Comparison of ENCODE assay signal across 28 cellular contexts in genomic region chr14:28243600-28243999, GRCh38.
DNase-seq lines count a peak whose midpoint lies in the region; ATAC-seq, FAIRE-seq and TF ChIP-seq lines count a peak whose summit lies in the region.
"Had no signal": no experiment of that assay in that cellular context is flagged by ENCODE, and none has a peak within 500 bp of the region (broad histone marks: within the 10 kb centered on the region; RNA-seq: fewer than 3 reads in every experiment).

No MANE protein-coding gene starts in this region.

- H3K27ac ChIP-seq in astrocyte (ENCODE audit: low read depth, low read length) = no peak overlapping the region
- H3K27ac ChIP-seq: brain microvascular endothelial cell, lower lobe of right lung, parathyroid adenoma, thyroid gland had no signal

- no peak overlapping the region for H2AFZ ChIP-seq in astrocyte (ENCODE audit: low read depth, low read length)
- H2AFZ ChIP-seq: parathyroid adenoma had no signal

- H3K79me2 ChIP-seq in astrocyte (ENCODE audit: insufficient read depth, low read length) = no peaks in the 10 kb centered on the region
- H3K79me2 ChIP-seq: parathyroid adenoma had no signal

- no peaks in the 10 kb centered on the region for H3K4me1 Mint-ChIP-seq in astrocyte (ENCODE audit: low read depth, unreplicated experiment)
- H3K4me1 Mint-ChIP-seq: activated B cell treated with CpG ODN at 0.5 μM for 24 hours; activated naive CD4-positive, alpha-beta T cell treated with anti-CD3 and anti-CD28 coated beads, Interleukin-2, amount 10 ng/mL, durations not matched to agents 7 days and 5 days; CD14-positive monocyte had no signal

- no peaks in the 10 kb centered on the region for H3K27me3 Mint-ChIP-seq in astrocyte (ENCODE audit: low read depth, unreplicated experiment)
- H3K27me3 Mint-ChIP-seq: activated B cell treated with CpG ODN at 0.5 μM for 24 hours; activated naive CD4-positive, alpha-beta T cell treated with anti-CD3 and anti-CD28 coated beads, Interleukin-2, amount 10 ng/mL, durations not matched to agents 7 days and 5 days had no signal

- H3K4me2 ChIP-seq in astrocyte (ENCODE audit: low read length) = no peak overlapping the region

- no peak overlapping the region for H3K27ac Mint-ChIP-seq in astrocyte (ENCODE audit: unreplicated experiment)
- H3K27ac Mint-ChIP-seq: activated B cell treated with CpG ODN at 0.5 μM for 24 hours; activated CD8-positive, alpha-beta T cell treated with anti-CD3 and anti-CD28 coated beads, Interleukin-2, amount 10 ng/mL, durations not matched to agents 7 days and 5 days; activated naive CD4-positive, alpha-beta T cell treated with anti-CD3 and anti-CD28 coated beads, Interleukin-2, amount 10 ng/mL, durations not matched to agents 7 days and 5 days; CD14-positive monocyte; T-helper 1 cell treated with Interleukin-12 subunit alpha and Interleukin-12 subunit beta and Interleukin-4 antibody, amounts not matched to agents 30 μg/mL and 1 μg/mL, for 36 hours had no signal

- no peak overlapping the region for H3K4me3 ChIP-seq in astrocyte (ENCODE audit: insufficient read depth, low read depth, low read length)
- H3K4me3 ChIP-seq: lower lobe of right lung, thyroid gland had no signal

- no peak for ATAC-seq in GM21526 (IDR thresholded peaks at IDR 0.05; ENCODE audit: low FRiP score, unreplicated experiment)
- no peak for ATAC-seq in HG03571 (IDR thresholded peaks at IDR 0.05; ENCODE audit: unreplicated experiment)
- ATAC-seq: activated CD8-positive, alpha-beta T cell treated with anti-CD3 and anti-CD28 coated beads, Interleukin-2, amount 10 ng/mL, durations not matched to agents 7 days and 5 days; activated T-cell treated with anti-CD3 and anti-CD28 coated beads, Interleukin-2, amount 50 U/mL, for 4 hours; lower lobe of right lung had no signal

- no peak overlapping the region for H3K9ac ChIP-seq in astrocyte (ENCODE audit: low read length)
- H3K9ac ChIP-seq: parathyroid adenoma had no signal

- no peaks in the 10 kb centered on the region for H3K27me3 ChIP-seq in astrocyte (ENCODE audit: insufficient read depth, low read length)
- H3K27me3 ChIP-seq: brain microvascular endothelial cell, thyroid gland had no signal

- H3K9me3 Mint-ChIP-seq in astrocyte (ENCODE audit: unreplicated experiment) = peaks cover 6% of the 10 kb centered on the region

- no peaks in the 10 kb centered on the region for H3K9me3 ChIP-seq in astrocyte (ENCODE audit: insufficient read depth, low read depth, low read length)
- H3K9me3 ChIP-seq: lower lobe of right lung, thyroid gland had no signal

- no peak for DNase-seq in D721Med (ENCODE audit: insufficient read length, low spot score)
- peak; percentile 34 to 49 for DNase-seq in Kasumi-1 (lab: John Stamatoyannopoulos, UW)
- peak; percentile 14 for DNase-seq in astrocyte (ENCODE audit: low read depth)
- peak; percentile 18 for DNase-seq in iPS-NIHi11 (ENCODE audit: low spot score)
- DNase-seq in KBM-7 = no peak
- no peak for DNase-seq in central memory CD4-positive, alpha-beta T cell
- DNase-seq: ACHN; activated B cell treated with CpG ODN at 0.5 μM for 24 hours; activated CD8-positive, alpha-beta T cell treated with anti-CD3 and anti-CD28 coated beads, Interleukin-2, amount 10 ng/mL, durations not matched to agents 7 days and 5 days; activated naive CD4-positive, alpha-beta T cell treated with anti-CD3 and anti-CD28 coated beads, Interleukin-2, amount 10 ng/mL, durations not matched to agents 7 days and 5 days; activated T-cell treated with anti-CD3 and anti-CD28 coated beads, Interleukin-2, amount 50 U/mL, for 4 hours; brain microvascular endothelial cell; GF-D8; glutamatergic neuron; H7; lower lobe of right lung; NCI-H1048; NCI-H510A; SIG-M5; stimulated activated CD4-positive, alpha-beta T cell treated with anti-CD3 and anti-CD28 coated beads, Interleukin-1b, Interleukin-23, amount 100 ng/mL, for 48 hours; stimulated activated naive CD4-positive, alpha-beta T cell; thyroid gland had no signal

- in situ Hi-C loops in KBM-7 (cut with MboI; ENCODE audit: low pct_unique_long_range_greater_than_20kb, low sequenced_read_pairs) = no loop called here

- no peaks in the 10 kb centered on the region for H3K4me1 ChIP-seq in astrocyte (ENCODE audit: insufficient read depth, low read length)
- H3K4me1 ChIP-seq: lower lobe of right lung, parathyroid adenoma, thyroid gland had no signal

- TF ChIP-seq CTCF in D721Med (IDR thresholded peaks at IDR 0.05; ENCODE audit: insufficient read depth, missing control alignments) = no peak
- TF ChIP-seq CTCF in astrocyte (IDR thresholded peaks at IDR 0.05; ENCODE audit: insufficient read depth, low read depth, low read length) = no peak

- FAIRE-seq in D721Med (lab: Jason Lieb, UNC) = peak; percentile 61
- FAIRE-seq in astrocyte (lab: Jason Lieb, UNC) = no peak
- FAIRE-seq: GM19239 had no signal

- no peaks in the 10 kb centered on the region for H3K36me3 ChIP-seq in astrocyte (ENCODE audit: insufficient read depth, low read length)
- H3K36me3 ChIP-seq: brain microvascular endothelial cell, lower lobe of right lung, thyroid gland had no signal

- H3K4me3 Mint-ChIP-seq in astrocyte (ENCODE audit: unreplicated experiment) = no peak overlapping the region
- H3K4me3 Mint-ChIP-seq: activated B cell treated with CpG ODN at 0.5 μM for 24 hours; activated CD8-positive, alpha-beta T cell treated with anti-CD3 and anti-CD28 coated beads, Interleukin-2, amount 10 ng/mL, durations not matched to agents 7 days and 5 days; activated naive CD4-positive, alpha-beta T cell treated with anti-CD3 and anti-CD28 coated beads, Interleukin-2, amount 10 ng/mL, durations not matched to agents 7 days and 5 days; activated T-cell treated with anti-CD3 and anti-CD28 coated beads, Interleukin-2, amount 50 U/mL, for 4 hours; CD14-positive monocyte; T-helper 1 cell treated with Interleukin-12 subunit alpha and Interleukin-12 subunit beta and Interleukin-4 antibody, amounts not matched to agents 30 μg/mL and 1 μg/mL, for 36 hours had no signal

- no peaks in the 10 kb centered on the region for H3K36me3 Mint-ChIP-seq in astrocyte (ENCODE audit: low read depth, unreplicated experiment)
- H3K36me3 Mint-ChIP-seq: activated naive CD4-positive, alpha-beta T cell treated with anti-CD3 and anti-CD28 coated beads, Interleukin-2, amount 10 ng/mL, durations not matched to agents 7 days and 5 days; CD14-positive monocyte had no signal

- no peaks in the 10 kb centered on the region for H4K20me1 ChIP-seq in astrocyte (ENCODE audit: insufficient read depth, low read length)

Comparison
In these comparisons a context has a peak if more than half of its experiments do, and no peak if none do; other contexts are left out.
1. DNase-seq: peak in Kasumi-1 (2 of 2), astrocyte (single experiment) and iPS-NIHi11 (single experiment); none in D721Med (single experiment), KBM-7 (single experiment) and central memory CD4-positive, alpha-beta T cell (single experiment).